In the genomic region with DNA sequence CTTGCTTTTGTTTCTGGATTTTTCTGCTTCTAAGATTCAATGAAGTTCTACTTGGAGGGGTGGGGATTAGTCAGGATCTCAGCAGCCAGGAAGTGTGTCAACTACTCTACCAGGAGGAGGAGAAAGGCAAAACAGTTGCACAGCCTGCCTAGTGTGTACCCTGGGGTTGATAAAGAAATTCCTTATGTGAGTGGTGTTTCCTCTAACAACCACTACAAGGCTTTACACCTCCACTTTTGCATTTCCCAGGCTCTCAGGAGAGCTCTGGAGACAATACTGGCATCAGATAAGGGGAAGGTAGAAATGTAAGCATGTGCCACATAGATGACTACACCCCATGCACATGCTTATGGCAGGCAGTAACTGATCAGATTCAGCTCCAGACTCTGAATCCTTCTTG, we compare ENCODE assay signal across 13 cellular contexts.
DNase-seq lines count a peak whose midpoint lies in the region; ATAC-seq and TF ChIP-seq lines count a peak whose summit lies in the region.
"Had no signal": no experiment of that assay in that cellular context is flagged by ENCODE, and none has a peak within 500 bp of the region (broad histone marks: within the 10 kb centered on the region; RNA-seq: fewer than 3 reads in every experiment).

No MANE protein-coding gene starts in this region.

- no peak for TF ChIP-seq CTCF in endodermal cell (conservative IDR thresholded peaks at IDR 0.05)
- TF ChIP-seq CTCF in neural progenitor cell (IDR thresholded peaks at IDR 0.05): no peak
- no peak for TF ChIP-seq CTCF in upper lobe of right lung (IDR thresholded peaks at IDR 0.05)

- H3K27me3 ChIP-seq in endodermal cell (ENCODE audit: control insufficient read depth, insufficient read depth, low read length, poor library complexity, severe bottlenecking) (no peaks in the 10 kb centered on the region), neural progenitor cell (no peaks in the 10 kb centered on the region), upper lobe of right lung (no peaks in the 10 kb centered on the region)

- H3K4me1 Mint-ChIP-seq in endodermal cell (peaks cover 7% of the 10 kb centered on the region), neural progenitor cell (no peaks in the 10 kb centered on the region)
- H3K4me1 Mint-ChIP-seq in activated CD4-positive, alpha-beta T cell treated with anti-CD3 and anti-CD28 coated beads, Interleukin-2, amount 10 ng/mL, durations not matched to agents 7 days and 5 days: no peaks in the 10 kb centered on the region
- H3K4me1 Mint-ChIP-seq: B cell had no signal

- H3K9ac ChIP-seq in endodermal cell (ENCODE audit: extremely low read depth, low read length, poor library complexity, severe bottlenecking): no peak overlapping the region
- H3K9ac ChIP-seq in neural progenitor cell: no peak overlapping the region

- peak; percentile 13 for DNase-seq in HT-29 (ENCODE audit: low spot score)
- DNase-seq in endodermal cell: no peak
- DNase-seq in neural progenitor cell (ENCODE audit: low spot score): no peak
- no peak for DNase-seq in upper lobe of right lung
- no peak for DNase-seq in NK-92 (lab: John Stamatoyannopoulos, UW; ENCODE audit: unreplicated experiment)
- DNase-seq in COLO668 (lab: John Stamatoyannopoulos, UW; ENCODE audit: unreplicated experiment): no peak
- DNase-seq in activated CD4-positive, alpha-beta T cell treated with anti-CD3 and anti-CD28 coated beads, Interleukin-2, amount 10 ng/mL, durations not matched to agents 7 days and 5 days: no peak
- DNase-seq: C1 segment of cervical spinal cord; CD4-positive, alpha-beta T cell; DMS79; H7 had no signal

- H3K4me3 Mint-ChIP-seq in endodermal cell (no peak overlapping the region), neural progenitor cell (no peak overlapping the region)
- H3K4me3 Mint-ChIP-seq in activated CD4-positive, alpha-beta T cell treated with anti-CD3 and anti-CD28 coated beads, Interleukin-2, amount 10 ng/mL, durations not matched to agents 7 days and 5 days: no peak overlapping the region
- H3K4me3 Mint-ChIP-seq: B cell; CD4-positive, alpha-beta T cell had no signal

- H3K4me3 ChIP-seq in endodermal cell (ENCODE audit: low read length): no peak overlapping the region
- H3K4me3 ChIP-seq in neural progenitor cell: no peak overlapping the region
- H3K4me3 ChIP-seq in upper lobe of right lung: no peak overlapping the region
- H3K4me3 ChIP-seq: GM12878 had no signal

- peak overlapping the region; percentile 77 for H2AFZ ChIP-seq in neural progenitor cell (replicated peaks)

- no peak overlapping the region for H3K4me2 ChIP-seq in neural progenitor cell

- no peak overlapping the region for H3K27ac ChIP-seq in endodermal cell (ENCODE audit: low read depth, low read length)
- no peak overlapping the region for H3K27ac ChIP-seq in neural progenitor cell
- H3K27ac ChIP-seq in upper lobe of right lung: no peak overlapping the region

- H3K36me3 ChIP-seq in endodermal cell (ENCODE audit: control insufficient read depth, insufficient read depth, low read length) (no peaks in the 10 kb centered on the region), neural progenitor cell (no peaks in the 10 kb centered on the region), upper lobe of right lung (no peaks in the 10 kb centered on the region)

- POLR2A ChIA-PET in activated CD4-positive, alpha-beta T cell treated with anti-CD3 and anti-CD28 coated beads, Interleukin-2, amount 10 ng/mL, durations not matched to agents 7 days and 5 days (lab: Charles Lee): no interaction called here

- intact Hi-C loops in upper lobe of right lung (cut with DNase I): no loop called here

- H3K4me1 ChIP-seq in endodermal cell (ENCODE audit: control insufficient read depth, insufficient read depth, low read length): no peaks in the 10 kb centered on the region
- peaks cover 6% of the 10 kb centered on the region for H3K4me1 ChIP-seq in neural progenitor cell
- H3K4me1 ChIP-seq in upper lobe of right lung: no peaks in the 10 kb centered on the region

- peaks cover 3% of the 10 kb centered on the region for H3K36me3 Mint-ChIP-seq in endodermal cell (ENCODE audit: low read depth)
- no peaks in the 10 kb centered on the region for H3K36me3 Mint-ChIP-seq in neural progenitor cell
- H3K36me3 Mint-ChIP-seq in activated CD4-positive, alpha-beta T cell treated with anti-CD3 and anti-CD28 coated beads, Interleukin-2, amount 10 ng/mL, durations not matched to agents 7 days and 5 days (ENCODE audit: low read depth): no peaks in the 10 kb centered on the region

- CTCF ChIA-PET in activated CD4-positive, alpha-beta T cell treated with anti-CD3 and anti-CD28 coated beads, Interleukin-2, amount 10 ng/mL, durations not matched to agents 7 days and 5 days (lab: Charles Lee): no interaction called here

- peak overlapping the region; percentile 16 for H3K27ac Mint-ChIP-seq in endodermal cell
- H3K27ac Mint-ChIP-seq in neural progenitor cell: no peak overlapping the region
- H3K27ac Mint-ChIP-seq in activated CD4-positive, alpha-beta T cell treated with anti-CD3 and anti-CD28 coated beads, Interleukin-2, amount 10 ng/mL, durations not matched to agents 7 days and 5 days: no peak overlapping the region
- H3K27ac Mint-ChIP-seq: B cell; CD4-positive, alpha-beta T cell had no signal

- H3K27me3 Mint-ChIP-seq in endodermal cell (ENCODE audit: insufficient read depth): no peaks in the 10 kb centered on the region
- peaks cover 4% of the 10 kb centered on the region for H3K27me3 Mint-ChIP-seq in neural progenitor cell (ENCODE audit: insufficient read depth, low read depth)
- H3K27me3 Mint-ChIP-seq in activated CD4-positive, alpha-beta T cell treated with anti-CD3 and anti-CD28 coated beads, Interleukin-2, amount 10 ng/mL, durations not matched to agents 7 days and 5 days: no peaks in the 10 kb centered on the region
- H3K27me3 Mint-ChIP-seq: B cell; CD4-positive, alpha-beta T cell had no signal

- H4K20me1 ChIP-seq in neural progenitor cell (ENCODE audit: low read depth): no peaks in the 10 kb centered on the region

- H3K9me3 Mint-ChIP-seq in endodermal cell (peaks cover 16% of the 10 kb centered on the region), neural progenitor cell (peaks cover 6% of the 10 kb centered on the region)
- H3K9me3 Mint-ChIP-seq in activated CD4-positive, alpha-beta T cell treated with anti-CD3 and anti-CD28 coated beads, Interleukin-2, amount 10 ng/mL, durations not matched to agents 7 days and 5 days: peaks cover 6% of the 10 kb centered on the region

- no peaks in the 10 kb centered on the region for H3K79me2 ChIP-seq in neural progenitor cell (ENCODE audit: low read depth)

- H3K9me3 ChIP-seq in endodermal cell (ENCODE audit: control insufficient read depth, low read length) (peaks cover 9% of the 10 kb centered on the region), neural progenitor cell (ENCODE audit: low read depth) (no peaks in the 10 kb centered on the region), upper lobe of right lung (no peaks in the 10 kb centered on the region)

- ATAC-seq in upper lobe of right lung: peak; percentile 88
- ATAC-seq: GM12878 had no signal

- no peaks in the 10 kb centered on the region for H3F3A ChIP-seq in neural progenitor cell (ENCODE audit: low read depth)
